In the genomic region with DNA sequence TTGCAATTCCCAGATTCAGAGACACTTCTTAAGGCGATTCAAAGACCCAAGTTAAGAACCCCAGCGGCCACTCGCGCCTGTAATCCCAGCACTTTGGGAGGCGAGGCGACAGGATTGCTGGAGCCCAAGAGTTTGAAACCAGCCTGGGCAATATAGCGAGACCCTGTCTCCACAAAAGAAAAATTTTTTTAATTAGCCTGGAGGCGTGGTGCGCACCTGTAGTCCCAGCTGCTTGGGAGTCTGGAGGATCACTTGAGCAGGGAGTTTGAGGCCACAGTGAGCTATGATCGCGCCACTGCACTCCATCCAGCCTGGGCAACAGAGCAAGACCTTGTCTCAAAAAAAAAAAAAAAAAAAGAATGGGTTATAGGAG, we compare ENCODE assay signal across 8 cellular contexts.
DNase-seq lines count a peak whose midpoint lies in the region; ATAC-seq and TF ChIP-seq lines count a peak whose summit lies in the region.

No MANE protein-coding gene starts in this region.

- H3K27me3 ChIP-seq in KMS-11 (ENCODE audit: insufficient read depth, low read depth) (no peaks in the 10 kb centered on the region), muscle layer of duodenum (ENCODE audit: low read depth, low read length) (no peaks in the 10 kb centered on the region)

- peak overlapping the region; percentile 47 for H3K4me2 ChIP-seq in KMS-11

- H3K79me2 ChIP-seq in KMS-11 (ENCODE audit: insufficient read depth, low read depth): peaks cover 19% of the 10 kb centered on the region

- H3K4me1 ChIP-seq in KMS-11 (ENCODE audit: low read depth, poor library complexity, severe bottlenecking) (peaks cover 12% of the 10 kb centered on the region), muscle layer of duodenum (ENCODE audit: control insufficient read depth in 1 of 2, insufficient read depth in 2 of 2, low read length in 2 of 2) (peaks cover 0 to 14% of the 10 kb centered on the region in 2 donors)

- H3K9ac ChIP-seq in KMS-11: peak overlapping the region; percentile 97

- peak overlapping the region; percentile 20 for H3K4me3 ChIP-seq in KMS-11 (IDR thresholded peaks at IDR 0.05; ENCODE audit: insufficient read depth, low read depth, low read length)
- peak overlapping the region; percentile 94 to 100 for H3K4me3 ChIP-seq in muscle layer of duodenum (ENCODE audit: low read depth in 1 of 2, low read length in 2 of 2)

- H3K27ac ChIP-seq in KMS-11 (peak overlapping the region; percentile 87), cingulate gyrus (ENCODE audit: low read depth, low read length) (peak overlapping the region; percentile 54), muscle layer of duodenum (ENCODE audit: low read length) (peak overlapping the region; percentile 88)

- ATAC-seq in GM19395 (IDR thresholded peaks at IDR 0.05; ENCODE audit: unreplicated experiment): peak; percentile 28
- no peak for ATAC-seq in HG03378 (IDR thresholded peaks at IDR 0.05; ENCODE audit: unreplicated experiment)
- ATAC-seq in GM18861 (IDR thresholded peaks at IDR 0.05; ENCODE audit: unreplicated experiment): no peak
- ATAC-seq in HG02623 (IDR thresholded peaks at IDR 0.05; ENCODE audit: unreplicated experiment): no peak

- no peak for DNase-seq in NCI-H1436 (lab: John Stamatoyannopoulos, UW)

- H3K36me3 ChIP-seq in KMS-11 (ENCODE audit: insufficient read depth) (no peaks in the 10 kb centered on the region), muscle layer of duodenum (ENCODE audit: control insufficient read depth in 1 of 2, insufficient read depth in 2 of 2, low read length in 2 of 2) (peaks cover 0 to 3% of the 10 kb centered on the region in 2 donors)

- H4K20me1 ChIP-seq in KMS-11 (ENCODE audit: insufficient read depth): no peaks in the 10 kb centered on the region

- TF ChIP-seq CTCF in KMS-11 (conservative IDR thresholded peaks at IDR 0.05; ENCODE audit: low read depth, low read length): no peak

- peak overlapping the region; percentile 80 for H2AFZ ChIP-seq in KMS-11 (ENCODE audit: low read depth)

- no peaks in the 10 kb centered on the region for H3K9me3 ChIP-seq in muscle layer of duodenum (ENCODE audit: control insufficient read depth in 1 of 2, low read length in 2 of 2)
